ENCODE assay signal across 2 cellular contexts in the genomic region with DNA sequence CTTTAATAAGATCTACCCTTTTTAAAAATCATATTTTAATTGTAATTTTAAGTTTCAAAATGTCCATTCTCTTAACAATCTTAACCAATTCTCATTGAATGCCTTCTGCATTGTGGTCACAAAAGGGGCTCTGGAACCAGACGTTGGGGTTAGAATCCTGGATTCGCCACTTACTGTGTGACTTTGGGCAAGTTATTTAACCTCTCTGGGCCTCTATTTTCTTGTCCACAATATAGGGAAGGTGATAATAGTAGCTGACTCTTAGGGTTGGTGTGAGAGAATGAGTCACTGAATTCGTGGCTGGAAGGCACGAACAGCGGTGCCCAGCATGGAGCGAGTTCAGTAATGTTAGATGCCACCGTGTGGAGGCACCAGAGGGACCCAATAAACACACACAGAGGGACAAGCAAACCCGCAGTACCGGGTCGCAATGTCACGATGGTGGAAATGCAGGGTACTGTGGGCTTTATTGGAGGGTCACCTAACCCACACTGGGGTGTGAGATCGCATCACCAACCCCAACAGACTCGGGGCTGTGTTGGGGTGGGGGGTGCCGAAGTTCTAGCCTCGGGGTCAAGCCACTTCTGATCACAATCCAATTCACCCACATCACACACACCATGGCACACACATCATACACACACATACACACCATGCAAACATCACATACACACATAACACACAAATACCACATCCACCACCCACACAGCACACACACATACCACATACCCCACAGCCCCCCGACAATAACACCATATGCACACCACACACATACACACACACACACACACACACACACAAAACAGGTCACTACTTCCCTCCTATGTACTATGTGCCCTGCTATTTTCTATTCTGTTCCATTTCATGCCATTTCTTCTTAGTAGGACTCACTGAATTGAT.
TF ChIP-seq lines count a peak whose summit lies in the region.

No MANE protein-coding gene starts in this region.

TF ChIP-seq in H1, 55 proteins besides CTCF, POLR2A, EP300 and RAD21:
- TF ChIP-seq CBX8 (IDR thresholded peaks at IDR 0.05; ENCODE audit: borderline replicate concordance, low read depth, low read length) (no peak), CBX5 (IDR thresholded peaks at IDR 0.05; ENCODE audit: low read depth, low read length) (no peak), SRF (IDR thresholded peaks at IDR 0.05; ENCODE audit: low read depth, low read length) (no peak), TCF12 (IDR thresholded peaks at IDR 0.05; ENCODE audit: low read depth, low read length) (no peak), RNF2 (IDR thresholded peaks at IDR 0.05; ENCODE audit: borderline replicate concordance, low read depth, low read length, missing control alignments, poor library complexity, severe bottlenecking) (no peak), TBP (IDR thresholded peaks at IDR 0.05; ENCODE audit: low read depth, low read length) (no peak)
- TF ChIP-seq, protein P1, sequence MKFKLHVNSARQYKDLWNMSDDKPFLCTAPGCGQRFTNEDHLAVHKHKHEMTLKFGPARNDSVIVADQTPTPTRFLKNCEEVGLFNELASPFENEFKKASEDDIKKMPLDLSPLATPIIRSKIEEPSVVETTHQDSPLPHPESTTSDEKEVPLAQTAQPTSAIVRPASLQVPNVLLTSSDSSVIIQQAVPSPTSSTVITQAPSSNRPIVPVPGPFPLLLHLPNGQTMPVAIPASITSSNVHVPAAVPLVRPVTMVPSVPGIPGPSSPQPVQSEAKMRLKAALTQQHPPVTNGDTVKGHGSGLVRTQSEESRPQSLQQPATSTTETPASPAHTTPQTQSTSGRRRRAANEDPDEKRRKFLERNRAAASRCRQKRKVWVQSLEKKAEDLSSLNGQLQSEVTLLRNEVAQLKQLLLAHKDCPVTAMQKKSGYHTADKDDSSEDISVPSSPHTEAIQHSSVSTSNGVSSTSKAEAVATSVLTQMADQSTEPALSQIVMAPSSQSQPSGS (IDR thresholded peaks at IDR 0.05; ENCODE audit: low read length): no peak

TF ChIP-seq in WTC11, 78 proteins besides CTCF, POLR2A, EP300 and RAD21:
- TF ChIP-seq, protein P2, sequence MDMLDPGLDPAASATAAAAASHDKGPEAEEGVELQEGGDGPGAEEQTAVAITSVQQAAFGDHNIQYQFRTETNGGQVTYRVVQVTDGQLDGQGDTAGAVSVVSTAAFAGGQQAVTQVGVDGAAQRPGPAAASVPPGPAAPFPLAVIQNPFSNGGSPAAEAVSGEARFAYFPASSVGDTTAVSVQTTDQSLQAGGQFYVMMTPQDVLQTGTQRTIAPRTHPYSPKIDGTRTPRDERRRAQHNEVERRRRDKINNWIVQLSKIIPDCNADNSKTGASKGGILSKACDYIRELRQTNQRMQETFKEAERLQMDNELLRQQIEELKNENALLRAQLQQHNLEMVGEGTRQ (CRISPR knock-in tag; IDR thresholded peaks at IDR 0.05): no peak
- TF ChIP-seq ZNF263 (CRISPR knock-in tag; IDR thresholded peaks at IDR 0.05; ENCODE audit: low read depth): no peak
- no peak for TF ChIP-seq ZNF423 (CRISPR knock-in tag; IDR thresholded peaks at IDR 0.05)
- no peak for TF ChIP-seq PRRX2 (CRISPR knock-in tag; IDR thresholded peaks at IDR 0.05)
- no peak for TF ChIP-seq RORB (CRISPR knock-in tag; IDR thresholded peaks at IDR 0.05)
- no peak for TF ChIP-seq EMX1 (CRISPR knock-in tag; IDR thresholded peaks at IDR 0.05)
- no peak for TF ChIP-seq ZNF671 (CRISPR knock-in tag; IDR thresholded peaks at IDR 0.05)
- TF ChIP-seq, protein P3, sequence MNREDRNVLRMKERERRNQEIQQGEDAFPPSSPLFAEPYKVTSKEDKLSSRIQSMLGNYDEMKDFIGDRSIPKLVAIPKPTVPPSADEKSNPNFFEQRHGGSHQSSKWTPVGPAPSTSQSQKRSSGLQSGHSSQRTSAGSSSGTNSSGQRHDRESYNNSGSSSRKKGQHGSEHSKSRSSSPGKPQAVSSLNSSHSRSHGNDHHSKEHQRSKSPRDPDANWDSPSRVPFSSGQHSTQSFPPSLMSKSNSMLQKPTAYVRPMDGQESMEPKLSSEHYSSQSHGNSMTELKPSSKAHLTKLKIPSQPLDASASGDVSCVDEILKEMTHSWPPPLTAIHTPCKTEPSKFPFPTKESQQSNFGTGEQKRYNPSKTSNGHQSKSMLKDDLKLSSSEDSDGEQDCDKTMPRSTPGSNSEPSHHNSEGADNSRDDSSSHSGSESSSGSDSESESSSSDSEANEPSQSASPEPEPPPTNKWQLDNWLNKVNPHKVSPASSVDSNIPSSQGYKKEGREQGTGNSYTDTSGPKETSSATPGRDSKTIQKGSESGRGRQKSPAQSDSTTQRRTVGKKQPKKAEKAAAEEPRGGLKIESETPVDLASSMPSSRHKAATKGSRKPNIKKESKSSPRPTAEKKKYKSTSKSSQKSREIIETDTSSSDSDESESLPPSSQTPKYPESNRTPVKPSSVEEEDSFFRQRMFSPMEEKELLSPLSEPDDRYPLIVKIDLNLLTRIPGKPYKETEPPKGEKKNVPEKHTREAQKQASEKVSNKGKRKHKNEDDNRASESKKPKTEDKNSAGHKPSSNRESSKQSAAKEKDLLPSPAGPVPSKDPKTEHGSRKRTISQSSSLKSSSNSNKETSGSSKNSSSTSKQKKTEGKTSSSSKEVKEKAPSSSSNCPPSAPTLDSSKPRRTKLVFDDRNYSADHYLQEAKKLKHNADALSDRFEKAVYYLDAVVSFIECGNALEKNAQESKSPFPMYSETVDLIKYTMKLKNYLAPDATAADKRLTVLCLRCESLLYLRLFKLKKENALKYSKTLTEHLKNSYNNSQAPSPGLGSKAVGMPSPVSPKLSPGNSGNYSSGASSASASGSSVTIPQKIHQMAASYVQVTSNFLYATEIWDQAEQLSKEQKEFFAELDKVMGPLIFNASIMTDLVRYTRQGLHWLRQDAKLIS (CRISPR knock-in tag; IDR thresholded peaks at IDR 0.05; ENCODE audit: borderline replicate concordance): no peak
- TF ChIP-seq, protein P4, sequence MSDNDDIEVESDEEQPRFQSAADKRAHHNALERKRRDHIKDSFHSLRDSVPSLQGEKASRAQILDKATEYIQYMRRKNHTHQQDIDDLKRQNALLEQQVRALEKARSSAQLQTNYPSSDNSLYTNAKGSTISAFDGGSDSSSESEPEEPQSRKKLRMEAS (CRISPR knock-in tag; IDR thresholded peaks at IDR 0.05): no peak
- no peak for TF ChIP-seq MXD4 (CRISPR knock-in tag; IDR thresholded peaks at IDR 0.05; ENCODE audit: borderline replicate concordance)
- TF ChIP-seq ZNF138 (CRISPR knock-in tag; conservative IDR thresholded peaks at IDR 0.05): no peak
- no peak for TF ChIP-seq NFE2L1 (CRISPR knock-in tag; IDR thresholded peaks at IDR 0.05)
- no peak for TF ChIP-seq GTF2I (CRISPR knock-in tag; conservative IDR thresholded peaks at IDR 0.05)
- TF ChIP-seq, protein P5, sequence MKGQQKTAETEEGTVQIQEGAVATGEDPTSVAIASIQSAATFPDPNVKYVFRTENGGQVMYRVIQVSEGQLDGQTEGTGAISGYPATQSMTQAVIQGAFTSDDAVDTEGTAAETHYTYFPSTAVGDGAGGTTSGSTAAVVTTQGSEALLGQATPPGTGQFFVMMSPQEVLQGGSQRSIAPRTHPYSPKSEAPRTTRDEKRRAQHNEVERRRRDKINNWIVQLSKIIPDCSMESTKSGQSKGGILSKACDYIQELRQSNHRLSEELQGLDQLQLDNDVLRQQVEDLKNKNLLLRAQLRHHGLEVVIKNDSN (CRISPR knock-in tag; IDR thresholded peaks at IDR 0.05): no peak
- TF ChIP-seq, protein P6, sequence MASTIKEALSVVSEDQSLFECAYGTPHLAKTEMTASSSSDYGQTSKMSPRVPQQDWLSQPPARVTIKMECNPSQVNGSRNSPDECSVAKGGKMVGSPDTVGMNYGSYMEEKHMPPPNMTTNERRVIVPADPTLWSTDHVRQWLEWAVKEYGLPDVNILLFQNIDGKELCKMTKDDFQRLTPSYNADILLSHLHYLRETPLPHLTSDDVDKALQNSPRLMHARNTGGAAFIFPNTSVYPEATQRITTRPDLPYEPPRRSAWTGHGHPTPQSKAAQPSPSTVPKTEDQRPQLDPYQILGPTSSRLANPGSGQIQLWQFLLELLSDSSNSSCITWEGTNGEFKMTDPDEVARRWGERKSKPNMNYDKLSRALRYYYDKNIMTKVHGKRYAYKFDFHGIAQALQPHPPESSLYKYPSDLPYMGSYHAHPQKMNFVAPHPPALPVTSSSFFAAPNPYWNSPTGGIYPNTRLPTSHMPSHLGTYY (CRISPR knock-in tag; IDR thresholded peaks at IDR 0.05): no peak
TF ChIP-seq in WTC11: peak in this region for 0.
